Comparison of ENCODE assay signal across 7 cellular contexts in genomic region chr2:231614559-231615057, GRCh38. TPM values are rescaled to one million over a fixed set of nuclear protein-coding genes. Genes with fewer than 3 reads are reported as not detected.
A peak's percentile ranks its signal among the peaks of the same experiment; 100 is the strongest.
DNase-seq lines count a peak whose midpoint lies in the region; ATAC-seq and TF ChIP-seq lines count a peak whose summit lies in the region.

No MANE protein-coding gene starts in this region.

- no peaks in the 10 kb centered on the region for H3K27me3 ChIP-seq in Loucy (ENCODE audit: insufficient read depth, low read length, poor library complexity, severe bottlenecking)
- H3K27me3 ChIP-seq in right cardiac atrium (ENCODE audit: control insufficient read depth, insufficient read depth): no peaks in the 10 kb centered on the region
- H3K27me3 ChIP-seq in gastrocnemius medialis: no peaks in the 10 kb centered on the region

- H3K79me2 ChIP-seq in Loucy (ENCODE audit: insufficient read depth, low read length): peaks cover 38% of the 10 kb centered on the region

- 0 out of 2 replicates have a peak overlapping the region, but pooled peaks have one; percentile 22 for H2AFZ ChIP-seq in Loucy (ENCODE audit: low read length)

- H3K36me3 ChIP-seq in Loucy (ENCODE audit: insufficient read depth, low read length) (no peaks in the 10 kb centered on the region), gastrocnemius medialis (no peaks in the 10 kb centered on the region)

- 2% methylated on average over 46 of the region's 46 CpGs for WGBS in right cardiac atrium

- H3K4me1 ChIP-seq in Loucy (ENCODE audit: insufficient read depth, low read length, poor library complexity, severe bottlenecking): peaks cover 53% of the 10 kb centered on the region
- H3K4me1 ChIP-seq in right cardiac atrium (ENCODE audit: control insufficient read depth, insufficient read depth, low read length): peaks cover 4% of the 10 kb centered on the region
- H3K4me1 ChIP-seq in gastrocnemius medialis: peaks cover 32 to 35% of the 10 kb centered on the region in 2 donors

- peak overlapping the region; percentile 91 for H3K4me2 ChIP-seq in Loucy (ENCODE audit: low read depth, low read length, poor library complexity, severe bottlenecking)

- H3F3A ChIP-seq in Loucy (ENCODE audit: low read depth): peaks cover 3% of the 10 kb centered on the region; the same call in 1 of the 2 replicates

- H3K27ac ChIP-seq in right cardiac atrium (ENCODE audit: low read length) (peak overlapping the region; percentile 94), gastrocnemius medialis (peak overlapping the region; percentile 85 to 95 (median 89))

- no peaks in the 10 kb centered on the region for H3K9me3 ChIP-seq in Loucy (ENCODE audit: insufficient read depth, low read depth, low read length)
- no peaks in the 10 kb centered on the region for H3K9me3 ChIP-seq in right cardiac atrium (ENCODE audit: control insufficient read depth, low read length)
- H3K9me3 ChIP-seq in gastrocnemius medialis: no peaks in the 10 kb centered on the region

- H3K9me2 ChIP-seq in Loucy (replicated peaks; ENCODE audit: low read depth, low read length): no peaks in the 10 kb centered on the region

- peak; percentile 63 for DNase-seq in activated naive CD4-positive, alpha-beta T cell treated with anti-CD3 and anti-CD28 coated beads, Interleukin-2, amount 50 U/mL, for 16 hours
- peak; percentile 74 to 88 (median 83) for DNase-seq in right cardiac atrium
- no peak for DNase-seq in gastrocnemius medialis
- no peak for DNase-seq in NCI-H1105 treated with DMSO at 0.1 percent for 48 hours (lab: John Stamatoyannopoulos, UW)

- in situ Hi-C loops in gastrocnemius medialis (cut with MboI; ENCODE audit: low sequenced_read_pairs in 4 of 4): loop anchor here (5.0 to 10.0 kb wide), 6 partner anchors 53 to 103 kb away; no protein-coding TSS in a partner anchor

- intact Hi-C loops in right cardiac atrium (cut with DNase I): loop anchor here (2.0 to 5.0 kb wide), 4 partner anchors 33 to 98 kb away; no protein-coding TSS in a partner anchor
- intact Hi-C loops in gastrocnemius medialis (cut with DNase I; ENCODE audit: low total_unique reads): loop anchor here (5.0 kb wide), 1 partner anchor 168 kb away; the partner anchor contains the start of gene PDE6D

- no peak for TF ChIP-seq POLR2A in gastrocnemius medialis (IDR thresholded peaks at IDR 0.05)

- H4K20me1 ChIP-seq in Loucy (ENCODE audit: insufficient read depth, low read length, poor library complexity, severe bottlenecking): no peaks in the 10 kb centered on the region

- TF ChIP-seq CTCF in Loucy (conservative IDR thresholded peaks at IDR 0.05; ENCODE audit: low read length) (no peak), gastrocnemius medialis (IDR thresholded peaks at IDR 0.05 in 4 of 5, conservative IDR thresholded peaks at IDR 0.05 in 1 of 5) (no peak)

- H3K4me3 ChIP-seq in Loucy (ENCODE audit: low read length, poor library complexity, severe bottlenecking): peak overlapping the region; percentile 91
- H3K4me3 ChIP-seq in right cardiac atrium (ENCODE audit: low read length): peak overlapping the region; percentile 56
- peak overlapping the region; percentile 57 to 65 (median 59) for H3K4me3 ChIP-seq in gastrocnemius medialis

- ATAC-seq in GM19397 (IDR thresholded peaks at IDR 0.05; ENCODE audit: unreplicated experiment) (peak; percentile 11), right cardiac atrium (peak; percentile 28 to 35), gastrocnemius medialis (peak; percentile 4 to 19), HG03175 (IDR thresholded peaks at IDR 0.05; ENCODE audit: unreplicated experiment) (no peak)

- peak overlapping the region; percentile 99 for H3K9ac ChIP-seq in Loucy (ENCODE audit: low read depth, low read length, poor library complexity, severe bottlenecking)

RNA-seq across cellular contexts. Expression of gene TEX44, which starts 21.9 kb away (rescaled TPM):
- total RNA-seq in right cardiac atrium (not detected), gastrocnemius medialis (not detected)
- not detected for polyA plus RNA-seq in right cardiac atrium

Comparison
In these comparisons a context has a peak if more than half of its experiments do, and no peak if none do; other contexts are left out.
1. DNase-seq: peak in activated naive CD4-positive, alpha-beta T cell treated with anti-CD3 and anti-CD28 coated beads, Interleukin-2, amount 50 U/mL, for 16 hours (single experiment) and right cardiac atrium (3 of 3); none in gastrocnemius medialis (0 of 2) and NCI-H1105 treated with DMSO at 0.1 percent for 48 hours (single experiment).
2. Peak in every context shown above with its lines, with median percentiles within 50 percentile points of each other: H3K4me3 ChIP-seq.